In genomic region chr3:178518660-178519396, GRCh38 we compare ENCODE assay signal across 1 cellular context.
A peak's percentile ranks its signal among the peaks of the same experiment; 100 is the strongest.
TF ChIP-seq lines count a peak whose summit lies in the region.

No MANE protein-coding gene starts in this region.

TF ChIP-seq in GM12878, 131 proteins besides CTCF, POLR2A, EP300 and RAD21 (continued from another document and continues in another):
- TF ChIP-seq SKIL (IDR thresholded peaks at IDR 0.05; ENCODE audit: low read depth, poor library complexity, severe bottlenecking): peak; percentile 66
- TF ChIP-seq E4F1 (IDR thresholded peaks at IDR 0.05; ENCODE audit: borderline replicate concordance, partially characterized antibody): no peak
- TF ChIP-seq PAX8 (IDR thresholded peaks at IDR 0.05): no peak
- TF ChIP-seq JUND (IDR thresholded peaks at IDR 0.05; ENCODE audit: low read depth, low read length): peak; percentile 60; the same call in 1 of the 2 replicates
- TF ChIP-seq CHD2 (IDR thresholded peaks at IDR 0.05; ENCODE audit: borderline replicate concordance, low read depth, low read length): peak; percentile 38; the same call in 1 of the 2 replicates
- TF ChIP-seq MTA2 (IDR thresholded peaks at IDR 0.05; ENCODE audit: low read depth): peak; percentile 73
- no peak for TF ChIP-seq ZNF207 (IDR thresholded peaks at IDR 0.05; ENCODE audit: borderline replicate concordance)
- no peak for TF ChIP-seq BCLAF1 (IDR thresholded peaks at IDR 0.05)
- no peak for TF ChIP-seq RBBP5 (conservative IDR thresholded peaks at IDR 0.05)
- TF ChIP-seq MYB (IDR thresholded peaks at IDR 0.05; ENCODE audit: borderline replicate concordance, low read depth, low read length): no peak
- peak; percentile 31; the same call in 1 of the 2 replicates for TF ChIP-seq TAF1 (IDR thresholded peaks at IDR 0.05; ENCODE audit: borderline replicate concordance, low read depth, low read length)
- TF ChIP-seq MYC (IDR thresholded peaks at IDR 0.05; ENCODE audit: insufficient read depth, insufficient read length, insufficient replicate concordance, low read length, severe bottlenecking): no peak
- TF ChIP-seq USF2 (IDR thresholded peaks at IDR 0.05; ENCODE audit: borderline replicate concordance, low read depth, low read length): no peak
- TF ChIP-seq SMAD5 (IDR thresholded peaks at IDR 0.05; ENCODE audit: low read depth): peak; percentile 82
- TF ChIP-seq ZNF384 (IDR thresholded peaks at IDR 0.05; ENCODE audit: borderline replicate concordance, low read depth, low read length): no peak
- TF ChIP-seq MEF2B (IDR thresholded peaks at IDR 0.05; ENCODE audit: partially characterized antibody, poor library complexity, severe bottlenecking): peak; percentile 84
- TF ChIP-seq FOXK2 (IDR thresholded peaks at IDR 0.05): no peak
- no peak for TF ChIP-seq MXI1 (IDR thresholded peaks at IDR 0.05; ENCODE audit: low read depth, low read length)
- TF ChIP-seq RFX5 (IDR thresholded peaks at IDR 0.05; ENCODE audit: low read depth, low read length): no peak
- TF ChIP-seq CEBPB (IDR thresholded peaks at IDR 0.05; ENCODE audit: borderline replicate concordance in 1 of 2, low read depth in 2 of 2, low read length in 2 of 2): peak in 1 of 2 experiments; percentile 83; a peak in 1 of 4 replicates
- no peak for TF ChIP-seq ZNF274 (IDR thresholded peaks at IDR 0.05; ENCODE audit: insufficient read depth, insufficient read length)
- TF ChIP-seq ATF2 (IDR thresholded peaks at IDR 0.05; ENCODE audit: low read length): peak; percentile 99
- no peak for TF ChIP-seq SREBF1 (IDR thresholded peaks at IDR 0.05; ENCODE audit: low read length)
- TF ChIP-seq CEBPZ (IDR thresholded peaks at IDR 0.05; ENCODE audit: low read depth, low read length): no peak
- TF ChIP-seq ZSCAN29 (IDR thresholded peaks at IDR 0.05): no peak
- TF ChIP-seq PKNOX1 (IDR thresholded peaks at IDR 0.05): peak; percentile 68; the same call in 1 of the 2 replicates
- peak; percentile 91 for TF ChIP-seq RUNX3 (IDR thresholded peaks at IDR 0.05; ENCODE audit: low read length)
- no peak; the same call in 1 of the 2 replicates for TF ChIP-seq GABPA (IDR thresholded peaks at IDR 0.05; ENCODE audit: low read depth)
- TF ChIP-seq BHLHE40 (IDR thresholded peaks at IDR 0.05; ENCODE audit: borderline replicate concordance in 1 of 2, low read depth in 2 of 2, low read length in 1 of 2): peak; percentile 41 to 54; a peak in 2 of 4 replicates
- TF ChIP-seq MEF2A (IDR thresholded peaks at IDR 0.05; ENCODE audit: insufficient read depth, low read depth, low read length): peak; percentile 96
- no peak for TF ChIP-seq YBX1 (IDR thresholded peaks at IDR 0.05)
- no peak for TF ChIP-seq ZBTB33 (IDR thresholded peaks at IDR 0.05)
- no peak for TF ChIP-seq NFXL1 (IDR thresholded peaks at IDR 0.05; ENCODE audit: borderline replicate concordance)
- TF ChIP-seq SUPT20H (IDR thresholded peaks at IDR 0.05; ENCODE audit: borderline replicate concordance, control insufficient read depth, low read depth, low read length): no peak
- TF ChIP-seq RAD51 (IDR thresholded peaks at IDR 0.05): peak; percentile 6; the same call in 1 of the 2 replicates
- no peak for TF ChIP-seq HDGF (IDR thresholded peaks at IDR 0.05)
- peak; percentile 89 for TF ChIP-seq PML (IDR thresholded peaks at IDR 0.05; ENCODE audit: low read length)
- no peak for TF ChIP-seq STAT1 (conservative IDR thresholded peaks at IDR 0.05)
- no peak for TF ChIP-seq IRF3 (IDR thresholded peaks at IDR 0.05)
- TF ChIP-seq MLLT1 (IDR thresholded peaks at IDR 0.05): peak; percentile 72
- peak; percentile 71 for TF ChIP-seq IRF4 (IDR thresholded peaks at IDR 0.05; ENCODE audit: low read depth, low read length)
- TF ChIP-seq KLF5 (IDR thresholded peaks at IDR 0.05; ENCODE audit: partially characterized antibody): no peak
